In genomic region chr3:196949750-196950149, GRCh38 we compare ENCODE assay signal across 34 cellular contexts.
"Had no signal": no experiment of that assay in that cellular context is flagged by ENCODE, and none has a peak within 500 bp of the region (broad histone marks: within the 10 kb centered on the region; RNA-seq: fewer than 3 reads in every experiment).

No MANE protein-coding gene starts in this region.

- H3K27ac Mint-ChIP-seq: activated CD4-positive, alpha-beta memory T cell treated with anti-CD3 and anti-CD28 coated beads for 36 hours; activated CD4-positive, alpha-beta T cell treated with anti-CD3 and anti-CD28 coated beads for 36 hours; activated CD4-positive, alpha-beta T cell treated with anti-CD3 and anti-CD28 coated beads, Interleukin-2, amount 10 ng/mL, durations not matched to agents 24 days and 14 days; activated CD8-positive, alpha-beta memory T cell treated with anti-CD3 and anti-CD28 coated beads, Interleukin-2, amount 10 ng/mL, durations not matched to agents 7 days and 5 days; activated CD8-positive, alpha-beta T cell treated with anti-CD3 and anti-CD28 coated beads, Interleukin-2, amount 10 ng/mL, durations not matched to agents 7 days and 5 days; activated naive CD4-positive, alpha-beta T cell treated with anti-CD3 and anti-CD28 coated beads for 36 hours; activated naive CD4-positive, alpha-beta T cell treated with anti-CD3 and anti-CD28 coated beads, Interleukin-2, amount 50 U/mL, for 24 hours; activated naive CD8-positive, alpha-beta T cell treated with anti-CD3 and anti-CD28 coated beads for 36 hours; activated naive CD8-positive, alpha-beta T cell treated with anti-CD3 and anti-CD28 coated beads, Interleukin-2, amount 50 U/mL, for 24 hours; activated T-helper 1 cell treated with anti-CD3 and anti-CD28 coated beads, Interleukin-12 subunit alpha, Interleukin-12 subunit beta, Interleukin-2, Interleukin-4 antibody, amounts not matched to agents 30 ng/mL and 10 ng/mL and 1 ng/mL, durations not matched to agents 14 hours and 24 hours and 36 hours; activated T-helper 2 cell treated with anti-CD3 and anti-CD28 coated beads, Interferon-gamma antibody, Interleukin-2, Interleukin-4, amounts not matched to agents 10 μg/mL and 5 μg/mL and 100 μg/mL, durations not matched to agents 14 hours and 24 hours and 36 hours had no signal

- H3K4me3 Mint-ChIP-seq: activated CD4-positive, alpha-beta memory T cell treated with anti-CD3 and anti-CD28 coated beads for 36 hours; activated CD4-positive, alpha-beta T cell treated with anti-CD3 and anti-CD28 coated beads for 36 hours; activated CD4-positive, alpha-beta T cell treated with anti-CD3 and anti-CD28 coated beads, Interleukin-2, amount 10 ng/mL, durations not matched to agents 24 days and 14 days; activated CD8-positive, alpha-beta memory T cell treated with anti-CD3 and anti-CD28 coated beads, Interleukin-2, amount 10 ng/mL, durations not matched to agents 7 days and 5 days; activated CD8-positive, alpha-beta T cell treated with anti-CD3 and anti-CD28 coated beads, Interleukin-2, amount 10 ng/mL, durations not matched to agents 7 days and 5 days; activated naive CD4-positive, alpha-beta T cell treated with anti-CD3 and anti-CD28 coated beads for 36 hours; activated naive CD4-positive, alpha-beta T cell treated with anti-CD3 and anti-CD28 coated beads, Interleukin-2, amount 50 U/mL, for 24 hours; activated naive CD8-positive, alpha-beta T cell treated with anti-CD3 and anti-CD28 coated beads for 36 hours; activated naive CD8-positive, alpha-beta T cell treated with anti-CD3 and anti-CD28 coated beads, Interleukin-2, amount 50 U/mL, for 24 hours; activated T-helper 1 cell treated with anti-CD3 and anti-CD28 coated beads, Interleukin-12 subunit alpha, Interleukin-12 subunit beta, Interleukin-2, Interleukin-4 antibody, amounts not matched to agents 30 ng/mL and 10 ng/mL and 1 ng/mL, durations not matched to agents 14 hours and 24 hours and 36 hours had no signal

- FAIRE-seq: endometrium, endothelial cell of umbilical vein had no signal

- DNase-seq: activated CD4-positive, alpha-beta memory T cell treated with anti-CD3 and anti-CD28 coated beads for 36 hours; activated CD4-positive, alpha-beta T cell treated with anti-CD3 and anti-CD28 coated beads for 36 hours; activated CD4-positive, alpha-beta T cell treated with anti-CD3 and anti-CD28 coated beads, Interleukin-2, amount 10 ng/mL, durations not matched to agents 24 days and 14 days; activated CD4-positive, CD25-positive, alpha-beta regulatory T cell; activated CD4-positive, CD25-positive, alpha-beta regulatory T cell treated with anti-CD3 and anti-CD28 coated beads, Interleukin-2, amount 50 U/mL, for 72 hours; activated CD8-positive, alpha-beta memory T cell treated with anti-CD3 and anti-CD28 coated beads, Interleukin-2, amount 10 ng/mL, durations not matched to agents 7 days and 5 days; activated CD8-positive, alpha-beta memory T cell treated with anti-CD3 and anti-CD28 coated beads, Interleukin-2, amount 50 U/mL, for 4 hours; activated CD8-positive, alpha-beta T cell treated with anti-CD3 and anti-CD28 coated beads, Interleukin-2, amount 10 ng/mL, durations not matched to agents 7 days and 5 days; activated effector memory CD4-positive, alpha-beta T cell treated with anti-CD3 and anti-CD28 coated beads, Interleukin-2, amount 50 U/mL, for 16 hours; activated naive CD4-positive, alpha-beta T cell treated with anti-CD3 and anti-CD28 coated beads for 36 hours; activated naive CD8-positive, alpha-beta T cell treated with anti-CD3 and anti-CD28 coated beads for 36 hours; activated naive CD8-positive, alpha-beta T cell treated with anti-CD3 and anti-CD28 coated beads, Interleukin-2, amount 50 U/mL, for 24 hours; activated T-cell treated with anti-CD3 and anti-CD28 coated beads, Interleukin-2, amount 50 U/mL, for 1 hour; activated T-cell treated with anti-CD3 and anti-CD28 coated beads, Interleukin-2, amount 50 U/mL, for 48 hours; amygdala; aorta; body of pancreas; central memory CD4-positive, alpha-beta T cell; cerebellar nuclear complex; colonic mucosa; effector CD8-positive, alpha-beta T cell; esophagus squamous epithelium; foreskin melanocyte; T-helper 2 cell; T1000 had no signal

- H3K9me3 Mint-ChIP-seq: activated CD4-positive, alpha-beta memory T cell treated with anti-CD3 and anti-CD28 coated beads for 36 hours; activated CD4-positive, alpha-beta T cell treated with anti-CD3 and anti-CD28 coated beads, Interleukin-2, amount 10 ng/mL, durations not matched to agents 24 days and 14 days; activated naive CD4-positive, alpha-beta T cell treated with anti-CD3 and anti-CD28 coated beads for 36 hours; activated naive CD4-positive, alpha-beta T cell treated with anti-CD3 and anti-CD28 coated beads, Interleukin-2, amount 50 U/mL, for 24 hours; activated naive CD8-positive, alpha-beta T cell treated with anti-CD3 and anti-CD28 coated beads for 36 hours; activated naive CD8-positive, alpha-beta T cell treated with anti-CD3 and anti-CD28 coated beads, Interleukin-2, amount 50 U/mL, for 24 hours; activated T-helper 1 cell treated with anti-CD3 and anti-CD28 coated beads, Interleukin-12 subunit alpha, Interleukin-12 subunit beta, Interleukin-2, Interleukin-4 antibody, amounts not matched to agents 30 ng/mL and 10 ng/mL and 1 ng/mL, durations not matched to agents 14 hours and 24 hours and 36 hours; activated T-helper 2 cell treated with anti-CD3 and anti-CD28 coated beads, Interferon-gamma antibody, Interleukin-2, Interleukin-4, amounts not matched to agents 10 μg/mL and 5 μg/mL and 100 μg/mL, durations not matched to agents 14 hours and 24 hours and 36 hours had no signal

- H3K27ac ChIP-seq: adrenal gland, body of pancreas, cardiac muscle cell, colonic mucosa, epithelial cell of prostate, esophagus squamous epithelium, gastroesophageal sphincter had no signal

- H3K9me3 ChIP-seq: adrenal gland, body of pancreas, colonic mucosa, esophagus squamous epithelium, gastroesophageal sphincter had no signal

- H3K36me3 ChIP-seq: adrenal gland, cardiac muscle cell, colonic mucosa had no signal

- H3K27me3 Mint-ChIP-seq: activated CD4-positive, alpha-beta memory T cell treated with anti-CD3 and anti-CD28 coated beads for 36 hours; activated CD4-positive, alpha-beta T cell treated with anti-CD3 and anti-CD28 coated beads for 36 hours; activated naive CD4-positive, alpha-beta T cell treated with anti-CD3 and anti-CD28 coated beads, Interleukin-2, amount 50 U/mL, for 24 hours; activated naive CD8-positive, alpha-beta T cell treated with anti-CD3 and anti-CD28 coated beads, Interleukin-2, amount 50 U/mL, for 24 hours had no signal

- H3K4me1 ChIP-seq: colonic mucosa had no signal

- H3K4me3 ChIP-seq: adrenal gland, body of pancreas, cardiac muscle cell, colonic mucosa, esophagus squamous epithelium, gastroesophageal sphincter had no signal

- ATAC-seq: activated CD4-positive, alpha-beta T cell treated with anti-CD3 and anti-CD28 coated beads for 36 hours; activated CD8-positive, alpha-beta memory T cell treated with anti-CD3 and anti-CD28 coated beads, Interleukin-2, amount 10 ng/mL, durations not matched to agents 7 days and 5 days; activated CD8-positive, alpha-beta T cell treated with anti-CD3 and anti-CD28 coated beads, Interleukin-2, amount 10 ng/mL, durations not matched to agents 7 days and 5 days; activated naive CD8-positive, alpha-beta T cell treated with anti-CD3 and anti-CD28 coated beads, Interleukin-2, amount 50 U/mL, for 24 hours; body of pancreas; gastroesophageal sphincter had no signal

- H3K27me3 ChIP-seq: adrenal gland, body of pancreas, colonic mucosa, esophagus squamous epithelium, gastroesophageal sphincter had no signal
